Comparison of ENCODE assay signal across 1 cellular context in the genomic region with DNA sequence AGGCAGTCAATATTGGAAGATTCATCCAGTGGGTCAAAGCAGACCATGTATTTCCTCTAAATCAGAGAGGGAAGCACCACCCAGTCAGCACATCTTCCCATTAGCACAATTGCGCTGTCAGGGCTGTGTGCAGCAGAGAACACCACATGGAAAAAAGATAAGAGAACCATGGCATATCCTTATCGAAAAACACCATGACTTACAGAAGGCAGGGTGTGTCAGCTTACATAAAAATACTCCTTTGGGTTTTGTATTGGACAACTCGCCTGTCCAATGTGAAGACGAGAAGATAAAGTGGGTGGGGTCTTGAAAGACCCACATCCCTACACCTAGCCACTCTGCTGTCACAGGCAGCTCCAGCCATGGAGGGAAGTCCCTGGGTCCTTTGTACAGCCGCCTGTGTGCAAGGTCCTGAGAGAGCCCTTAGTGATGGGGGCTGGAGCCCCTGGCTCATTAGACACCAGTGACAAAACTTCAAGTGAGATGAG.
TF ChIP-seq lines count a peak whose summit lies in the region.

No MANE protein-coding gene starts in this region.

TF ChIP-seq in K562, 482 proteins besides CTCF, POLR2A, EP300 and RAD21 (continued from another document and continues in another):
- TF ChIP-seq MBD1 (CRISPR knock-in tag; IDR thresholded peaks at IDR 0.05) (no peak), FOXJ3 (CRISPR knock-in tag; IDR thresholded peaks at IDR 0.05) (no peak), SFPQ (IDR thresholded peaks at IDR 0.05; ENCODE audit: low read depth, low read length) (no peak), MIER1 (IDR thresholded peaks at IDR 0.05; ENCODE audit: low read depth) (no peak), POLR3G (IDR thresholded peaks at IDR 0.05; ENCODE audit: extremely low read depth, insufficient read length, insufficient replicate concordance) (no peak), ZNF766 (CRISPR knock-in tag; conservative IDR thresholded peaks at IDR 0.05) (peak; percentile 90), CXXC5 (CRISPR knock-in tag; IDR thresholded peaks at IDR 0.05) (peak; percentile 59), MAZ (CRISPR knock-in tag; conservative IDR thresholded peaks at IDR 0.05 in 1 of 2, IDR thresholded peaks at IDR 0.05 in 1 of 2) (no peak), ZBTB8A (IDR thresholded peaks at IDR 0.05; ENCODE audit: partially characterized antibody) (no peak), CC2D1A (IDR thresholded peaks at IDR 0.05) (peak; percentile 84; the same call in 1 of the 2 replicates), TCF7L2 (IDR thresholded peaks at IDR 0.05; ENCODE audit: low read depth, low read length) (no peak), BRCA1 (IDR thresholded peaks at IDR 0.05) (no peak), BRCA1 (CRISPR knock-in tag; IDR thresholded peaks at IDR 0.05) (no peak), EP400 (IDR thresholded peaks at IDR 0.05) (peak; percentile 52), MEIS2 (IDR thresholded peaks at IDR 0.05; ENCODE audit: partially characterized antibody) (peak; percentile 71), HDAC3 (IDR thresholded peaks at IDR 0.05; ENCODE audit: borderline replicate concordance, partially characterized antibody) (peak; percentile 78), PHB2 (IDR thresholded peaks at IDR 0.05; ENCODE audit: low read depth) (peak; percentile 27; the same call in 1 of the 2 replicates), CCNT2 (IDR thresholded peaks at IDR 0.05; ENCODE audit: borderline replicate concordance, extremely low read depth, insufficient read length, low read depth, low read length) (peak; percentile 55), GTF3C2 (IDR thresholded peaks at IDR 0.05; ENCODE audit: borderline replicate concordance, extremely low read depth, insufficient read length) (no peak), ZNF12 (CRISPR knock-in tag; IDR thresholded peaks at IDR 0.05) (no peak), BCOR (IDR thresholded peaks at IDR 0.05) (0 out of 2 replicates have a peak, but pooled peaks have one; percentile 25), CREB3L1 (IDR thresholded peaks at IDR 0.05; ENCODE audit: borderline replicate concordance, low read depth) (peak; percentile 57; the same call in 1 of the 2 replicates), GABPB2 (CRISPR knock-in tag; conservative IDR thresholded peaks at IDR 0.05) (no peak), SOX6 (IDR thresholded peaks at IDR 0.05) (peak; percentile 92), AFF1 (IDR thresholded peaks at IDR 0.05; ENCODE audit: low read depth in 1 of 2, partially characterized antibody in 2 of 2) (peak in 1 of 2 experiments; percentile 28), MYC (IDR thresholded peaks at IDR 0.05; ENCODE audit: low read depth, low read length) (peak; percentile 81), MYC (CRISPR knock-in tag; IDR thresholded peaks at IDR 0.05; ENCODE audit: borderline replicate concordance, low read depth) (no peak), ZEB2 (IDR thresholded peaks at IDR 0.05) (peak; percentile 46; the same call in 1 of the 2 replicates), HSF4 (CRISPR knock-in tag; IDR thresholded peaks at IDR 0.05; ENCODE audit: borderline replicate concordance) (no peak), JUN (IDR thresholded peaks at IDR 0.05; ENCODE audit: borderline replicate concordance, low read depth, low read length) (0 out of 2 replicates have a peak, but pooled peaks have one; percentile 29), JUN (CRISPR knock-in tag; IDR thresholded peaks at IDR 0.05; ENCODE audit: borderline replicate concordance) (no peak), TAF9B (IDR thresholded peaks at IDR 0.05; ENCODE audit: partially characterized antibody) (peak; percentile 20), SAFB2 (IDR thresholded peaks at IDR 0.05; ENCODE audit: borderline replicate concordance, low read depth, low read length, severe bottlenecking) (no peak), TBL1XR1 (IDR thresholded peaks at IDR 0.05; ENCODE audit: low read length in 2 of 2) (peak; percentile 81 to 88; a peak in 3 of 4 replicates), TCF3 (CRISPR knock-in tag; IDR thresholded peaks at IDR 0.05) (peak; percentile 96), ZNF589 (CRISPR knock-in tag; IDR thresholded peaks at IDR 0.05; ENCODE audit: low read depth) (peak; percentile 77; the same call in 1 of the 2 replicates), NEUROD1 (IDR thresholded peaks at IDR 0.05; ENCODE audit: borderline replicate concordance, low read depth, low read length, partially characterized antibody) (peak; percentile 75), FOXK2 (conservative IDR thresholded peaks at IDR 0.05 in 1 of 2, IDR thresholded peaks at IDR 0.05 in 1 of 2; ENCODE audit: low read depth in 2 of 2) (peak in 1 of 2 experiments; percentile 64; a peak in 1 of 4 replicates), PHF8 (IDR thresholded peaks at IDR 0.05; ENCODE audit: borderline replicate concordance, low read length) (peak; percentile 22; the same call in 1 of the 2 replicates), MAX (CRISPR knock-in tag; IDR thresholded peaks at IDR 0.05) (peak; percentile 64)
- TF ChIP-seq, protein P1, sequence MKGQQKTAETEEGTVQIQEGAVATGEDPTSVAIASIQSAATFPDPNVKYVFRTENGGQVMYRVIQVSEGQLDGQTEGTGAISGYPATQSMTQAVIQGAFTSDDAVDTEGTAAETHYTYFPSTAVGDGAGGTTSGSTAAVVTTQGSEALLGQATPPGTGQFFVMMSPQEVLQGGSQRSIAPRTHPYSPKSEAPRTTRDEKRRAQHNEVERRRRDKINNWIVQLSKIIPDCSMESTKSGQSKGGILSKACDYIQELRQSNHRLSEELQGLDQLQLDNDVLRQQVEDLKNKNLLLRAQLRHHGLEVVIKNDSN (CRISPR knock-in tag; IDR thresholded peaks at IDR 0.05): no peak
- TF ChIP-seq, protein P2, sequence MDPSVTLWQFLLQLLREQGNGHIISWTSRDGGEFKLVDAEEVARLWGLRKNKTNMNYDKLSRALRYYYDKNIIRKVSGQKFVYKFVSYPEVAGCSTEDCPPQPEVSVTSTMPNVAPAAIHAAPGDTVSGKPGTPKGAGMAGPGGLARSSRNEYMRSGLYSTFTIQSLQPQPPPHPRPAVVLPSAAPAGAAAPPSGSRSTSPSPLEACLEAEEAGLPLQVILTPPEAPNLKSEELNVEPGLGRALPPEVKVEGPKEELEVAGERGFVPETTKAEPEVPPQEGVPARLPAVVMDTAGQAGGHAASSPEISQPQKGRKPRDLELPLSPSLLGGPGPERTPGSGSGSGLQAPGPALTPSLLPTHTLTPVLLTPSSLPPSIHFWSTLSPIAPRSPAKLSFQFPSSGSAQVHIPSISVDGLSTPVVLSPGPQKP (CRISPR knock-in tag; IDR thresholded peaks at IDR 0.05): no peak
- TF ChIP-seq, protein P3, sequence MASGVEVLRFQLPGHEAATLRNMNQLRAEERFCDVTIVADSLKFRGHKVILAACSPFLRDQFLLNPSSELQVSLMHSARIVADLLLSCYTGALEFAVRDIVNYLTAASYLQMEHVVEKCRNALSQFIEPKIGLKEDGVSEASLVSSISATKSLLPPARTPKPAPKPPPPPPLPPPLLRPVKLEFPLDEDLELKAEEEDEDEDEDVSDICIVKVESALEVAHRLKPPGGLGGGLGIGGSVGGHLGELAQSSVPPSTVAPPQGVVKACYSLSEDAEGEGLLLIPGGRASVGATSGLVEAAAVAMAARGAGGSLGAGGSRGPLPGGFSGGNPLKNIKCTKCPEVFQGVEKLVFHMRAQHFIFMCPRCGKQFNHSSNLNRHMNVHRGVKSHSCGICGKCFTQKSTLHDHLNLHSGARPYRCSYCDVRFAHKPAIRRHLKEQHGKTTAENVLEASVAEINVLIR (CRISPR knock-in tag; IDR thresholded peaks at IDR 0.05): 0 out of 2 replicates have a peak, but pooled peaks have one; percentile 31
